ENCODE assay signal across 1 cellular context in the genomic region with DNA sequence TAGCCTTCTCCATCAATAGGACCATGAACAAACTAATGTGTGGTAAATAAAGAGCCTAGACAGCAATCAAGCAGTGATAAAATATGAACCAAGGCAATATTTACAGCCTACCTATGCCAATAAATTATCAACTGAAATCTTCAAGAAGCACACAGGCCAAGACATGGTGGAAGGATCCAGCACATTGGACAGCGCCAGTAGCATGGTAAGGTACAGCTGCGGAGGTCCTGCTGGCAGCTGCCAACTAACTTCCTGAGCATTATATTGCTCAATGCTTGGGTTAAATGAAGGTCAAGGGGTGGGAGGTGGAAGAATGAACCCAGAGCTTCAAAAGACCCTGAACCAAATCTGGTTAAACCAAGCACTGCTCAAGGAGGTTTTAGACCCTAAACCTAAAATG.
TF ChIP-seq lines count a peak whose summit lies in the region.

No MANE protein-coding gene starts in this region.

TF ChIP-seq in GM12878, 131 proteins besides CTCF, POLR2A, EP300 and RAD21:
- TF ChIP-seq MAX (IDR thresholded peaks at IDR 0.05; ENCODE audit: low read depth, low read length) (no peak), SRF (IDR thresholded peaks at IDR 0.05; ENCODE audit: low read depth in 2 of 2, low read length in 2 of 2) (no peak), REST (IDR thresholded peaks at IDR 0.05; ENCODE audit: low read depth, low read length) (peak; percentile 88), POLR2AphosphoS2 (IDR thresholded peaks at IDR 0.05; ENCODE audit: low read depth, low read length) (no peak)
TF ChIP-seq in GM12878: peak in this region for 1.
